15 cellular contexts compared by ENCODE assay signal in genomic region chr18:77118256-77119090, GRCh38. TPM values are rescaled to one million over a fixed set of nuclear protein-coding genes. Genes with fewer than 3 reads are reported as not detected.
DNase-seq lines count a peak whose midpoint lies in the region; ATAC-seq and TF ChIP-seq lines count a peak whose summit lies in the region.
"Had no signal": no experiment of that assay in that cellular context is flagged by ENCODE, and none has a peak within 500 bp of the region (broad histone marks: within the 10 kb centered on the region; RNA-seq: fewer than 3 reads in every experiment).

No MANE protein-coding gene starts in this region.

- H3K27me3 ChIP-seq in CD8-positive, alpha-beta T cell (ENCODE audit: insufficient read depth, low read length) = no peaks in the 10 kb centered on the region
- H3K27me3 ChIP-seq in HL-60 (ENCODE audit: insufficient read depth, poor library complexity, severe bottlenecking) = no peaks in the 10 kb centered on the region
- no peaks in the 10 kb centered on the region for H3K27me3 ChIP-seq in body of pancreas

- POLR2A ChIA-PET in CD8-positive, alpha-beta T cell (lab: Charles Lee) = no interaction called here

- no peak for TF ChIP-seq POLR2A in body of pancreas (IDR thresholded peaks at IDR 0.05)

- peak in 1 of 7 experiments; percentile 43 for DNase-seq in CD8-positive, alpha-beta T cell
- no peak for DNase-seq in HL-60 (ENCODE audit: low read depth in 1 of 2, low spot score in 1 of 2)
- no peak for DNase-seq in body of pancreas
- DNase-seq in neural crest cell (ENCODE audit: low read depth, low spot score) = no peak
- no peak for DNase-seq in DMS79 (lab: John Stamatoyannopoulos, UW)
- DNase-seq: activated gamma-delta T cell treated with Interleukin-2 at 50 U/mL for 16 hours; central memory CD4-positive, alpha-beta T cell; erythroblast; hippocampal formation; NK-92 treated with Interleukin-12 subunit alpha and Interleukin-12 subunit beta, amount 100 ng/mL, for 24 hours had no signal

- H3K27ac ChIP-seq in CD8-positive, alpha-beta T cell (ENCODE audit: low read depth, low read length) = no peak overlapping the region
- H3K27ac ChIP-seq in HL-60 (replicated peaks) (peak overlapping the region; percentile 5; the same call in 1 of the 2 replicates), body of pancreas (peak overlapping the region in 3 of 4 donors; percentile 2 to 42 (median 2))
- H3K27ac ChIP-seq: thoracic aorta had no signal

- H3K4me1 Mint-ChIP-seq in CD8-positive, alpha-beta T cell (ENCODE audit: low read depth) = peaks cover 86% of the 10 kb centered on the region
- H3K4me1 Mint-ChIP-seq in neural crest cell = peaks cover 6% of the 10 kb centered on the region

- H3K4me3 ChIP-seq in CD8-positive, alpha-beta T cell (ENCODE audit: low read depth, low read length) = no peak overlapping the region
- no peak overlapping the region for H3K4me3 ChIP-seq in HL-60 (replicated peaks; ENCODE audit: insufficient read depth, low read length)
- no peak overlapping the region for H3K4me3 ChIP-seq in body of pancreas
- H3K4me3 ChIP-seq: thoracic aorta had no signal

- H3K27ac Mint-ChIP-seq in CD8-positive, alpha-beta T cell = peak overlapping the region; percentile 67
- peak overlapping the region; percentile 75 for H3K27ac Mint-ChIP-seq in neural crest cell (ENCODE audit: unreplicated experiment)

- H3K36me3 ChIP-seq in CD8-positive, alpha-beta T cell (ENCODE audit: insufficient read depth, low read length) = no peaks in the 10 kb centered on the region
- no peaks in the 10 kb centered on the region for H3K36me3 ChIP-seq in body of pancreas (replicated peaks in 1 of 2; ENCODE audit: insufficient read depth in 1 of 2, low read depth in 2 of 2)
- H3K36me3 ChIP-seq: thoracic aorta had no signal

- no peak for TF ChIP-seq CTCF in CD8-positive, alpha-beta T cell (IDR thresholded peaks at IDR 0.05)
- TF ChIP-seq CTCF in HL-60 (IDR thresholded peaks at IDR 0.05; ENCODE audit: insufficient read depth, low read length) (no peak), body of pancreas (IDR thresholded peaks at IDR 0.05) (no peak), neural crest cell (conservative IDR thresholded peaks at IDR 0.05) (no peak)

- no peak for ATAC-seq in CD8-positive, alpha-beta T cell
- ATAC-seq in body of pancreas = no peak
- no peak for ATAC-seq in HG03045 (IDR thresholded peaks at IDR 0.05; ENCODE audit: unreplicated experiment)
- no peak for ATAC-seq in HG03097 (IDR thresholded peaks at IDR 0.05; ENCODE audit: low FRiP score, unreplicated experiment)
- no peak for ATAC-seq in GM18519 (IDR thresholded peaks at IDR 0.05; ENCODE audit: low FRiP score, unreplicated experiment)
- ATAC-seq: SK-N-SH treated with all-trans-retinoic acid at 6 μM for 48 hours had no signal

- no peak overlapping the region for H3K4me3 Mint-ChIP-seq in CD8-positive, alpha-beta T cell
- H3K4me3 Mint-ChIP-seq in neural crest cell = no peak overlapping the region

- WGBS in body of pancreas, 2 donors = 92 to 96% methylated on average over 5 to 12 of the region's 12 CpGs

- H3K9me3 Mint-ChIP-seq in CD8-positive, alpha-beta T cell = no peaks in the 10 kb centered on the region
- no peaks in the 10 kb centered on the region for H3K9me3 Mint-ChIP-seq in neural crest cell

- peaks cover 76% of the 10 kb centered on the region for H3K4me1 ChIP-seq in CD8-positive, alpha-beta T cell (ENCODE audit: insufficient read depth, low read length)
- H3K4me1 ChIP-seq in body of pancreas = peaks cover 47% of the 10 kb centered on the region

- peaks cover 58% of the 10 kb centered on the region for H3K36me3 Mint-ChIP-seq in CD8-positive, alpha-beta T cell
- no peaks in the 10 kb centered on the region for H3K36me3 Mint-ChIP-seq in neural crest cell (ENCODE audit: low read depth)

- CTCF ChIA-PET in CD8-positive, alpha-beta T cell (lab: Charles Lee) = interaction anchor here (0.7 kb wide), 1 partner anchor 118 kb away, joined by 3 read pairs; no protein-coding TSS in a partner anchor

- H3K9me3 ChIP-seq in CD8-positive, alpha-beta T cell (ENCODE audit: low read length) = no peaks in the 10 kb centered on the region
- no peaks in the 10 kb centered on the region for H3K9me3 ChIP-seq in body of pancreas
- H3K9me3 ChIP-seq: thoracic aorta had no signal

- intact Hi-C loops in CD8-positive, alpha-beta T cell (cut with DNase I, micrococcal nuclease) = no loop called here
- intact Hi-C loops in body of pancreas (cut with DNase I) = no loop called here

- no peaks in the 10 kb centered on the region for H3K27me3 Mint-ChIP-seq in CD8-positive, alpha-beta T cell (ENCODE audit: low read depth)
- no peaks in the 10 kb centered on the region for H3K27me3 Mint-ChIP-seq in neural crest cell (ENCODE audit: low read depth)

RNA-seq across cellular contexts. Expression of gene MBP, which starts 14.1 kb away (rescaled TPM):
- 10 to 100 TPM; 67.9 to 70.7 TPM for total RNA-seq in CD8-positive, alpha-beta T cell
- total RNA-seq in body of pancreas = 10 to 100 TPM; 17.4 to 24.4 TPM
- 1.6 and 2.0 TPM in 2 replicates for total RNA-seq in neural crest cell
